1 cellular context compared by ENCODE assay signal in the genomic region with DNA sequence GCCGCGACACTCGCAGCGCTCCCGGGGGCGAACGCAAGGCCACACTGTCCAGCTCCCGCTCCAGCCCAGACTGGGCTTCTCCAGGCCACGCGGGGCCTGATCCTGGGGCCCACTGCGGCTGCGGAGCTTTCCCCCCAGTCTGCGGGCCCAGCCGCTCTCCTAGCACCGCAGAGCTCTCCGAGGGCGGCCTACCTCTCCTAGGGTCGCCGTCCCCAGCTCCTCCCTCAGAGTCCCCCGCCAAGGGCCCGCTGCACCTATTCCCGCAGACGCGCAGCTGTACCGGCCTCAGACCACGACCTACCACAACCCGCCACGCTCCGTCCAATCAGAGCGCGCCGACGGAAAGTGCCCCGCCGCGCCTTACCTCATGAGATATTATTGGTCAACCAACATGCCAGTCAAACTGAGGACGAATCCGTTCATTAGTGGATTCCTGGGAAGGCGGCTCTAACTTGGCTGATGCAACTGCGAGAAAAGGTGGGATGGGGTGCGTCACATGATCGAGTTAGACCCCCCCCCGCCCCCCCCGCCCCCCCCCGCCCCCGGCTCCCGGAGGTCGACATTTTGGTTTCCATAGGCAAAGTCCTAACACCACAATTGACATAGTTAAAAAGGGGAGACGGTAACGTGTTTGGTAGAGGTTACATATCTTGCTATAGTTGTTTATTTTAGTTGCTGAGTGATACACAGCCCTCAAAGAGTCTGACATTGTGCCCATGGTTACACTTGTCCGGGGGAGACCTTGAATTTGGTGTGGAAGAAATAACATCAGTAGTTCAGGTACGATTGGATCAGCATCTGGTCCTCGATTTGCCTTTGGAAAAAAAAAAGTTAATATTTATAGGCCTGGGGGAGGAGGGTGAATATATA.
TF ChIP-seq lines count a peak whose summit lies in the region.

A gene (minus strand): TSS at position 278 of the 870 bp plus-strand sequence. CDS start 6,743 bp downstream, outside the sequence.

TF ChIP-seq in HepG2, 621 proteins besides CTCF, POLR2A, EP300 and RAD21 (continued from another document and continues in another):
- TF ChIP-seq, protein P1, sequence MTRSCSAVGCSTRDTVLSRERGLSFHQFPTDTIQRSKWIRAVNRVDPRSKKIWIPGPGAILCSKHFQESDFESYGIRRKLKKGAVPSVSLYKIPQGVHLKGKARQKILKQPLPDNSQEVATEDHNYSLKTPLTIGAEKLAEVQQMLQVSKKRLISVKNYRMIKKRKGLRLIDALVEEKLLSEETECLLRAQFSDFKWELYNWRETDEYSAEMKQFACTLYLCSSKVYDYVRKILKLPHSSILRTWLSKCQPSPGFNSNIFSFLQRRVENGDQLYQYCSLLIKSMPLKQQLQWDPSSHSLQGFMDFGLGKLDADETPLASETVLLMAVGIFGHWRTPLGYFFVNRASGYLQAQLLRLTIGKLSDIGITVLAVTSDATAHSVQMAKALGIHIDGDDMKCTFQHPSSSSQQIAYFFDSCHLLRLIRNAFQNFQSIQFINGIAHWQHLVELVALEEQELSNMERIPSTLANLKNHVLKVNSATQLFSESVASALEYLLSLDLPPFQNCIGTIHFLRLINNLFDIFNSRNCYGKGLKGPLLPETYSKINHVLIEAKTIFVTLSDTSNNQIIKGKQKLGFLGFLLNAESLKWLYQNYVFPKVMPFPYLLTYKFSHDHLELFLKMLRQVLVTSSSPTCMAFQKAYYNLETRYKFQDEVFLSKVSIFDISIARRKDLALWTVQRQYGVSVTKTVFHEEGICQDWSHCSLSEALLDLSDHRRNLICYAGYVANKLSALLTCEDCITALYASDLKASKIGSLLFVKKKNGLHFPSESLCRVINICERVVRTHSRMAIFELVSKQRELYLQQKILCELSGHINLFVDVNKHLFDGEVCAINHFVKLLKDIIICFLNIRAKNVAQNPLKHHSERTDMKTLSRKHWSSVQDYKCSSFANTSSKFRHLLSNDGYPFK (CRISPR knock-in tag; IDR thresholded peaks at IDR 0.05; ENCODE audit: borderline replicate concordance) = peak; percentile 57; the same call in 1 of the 2 replicates
- TF ChIP-seq, protein P2, sequence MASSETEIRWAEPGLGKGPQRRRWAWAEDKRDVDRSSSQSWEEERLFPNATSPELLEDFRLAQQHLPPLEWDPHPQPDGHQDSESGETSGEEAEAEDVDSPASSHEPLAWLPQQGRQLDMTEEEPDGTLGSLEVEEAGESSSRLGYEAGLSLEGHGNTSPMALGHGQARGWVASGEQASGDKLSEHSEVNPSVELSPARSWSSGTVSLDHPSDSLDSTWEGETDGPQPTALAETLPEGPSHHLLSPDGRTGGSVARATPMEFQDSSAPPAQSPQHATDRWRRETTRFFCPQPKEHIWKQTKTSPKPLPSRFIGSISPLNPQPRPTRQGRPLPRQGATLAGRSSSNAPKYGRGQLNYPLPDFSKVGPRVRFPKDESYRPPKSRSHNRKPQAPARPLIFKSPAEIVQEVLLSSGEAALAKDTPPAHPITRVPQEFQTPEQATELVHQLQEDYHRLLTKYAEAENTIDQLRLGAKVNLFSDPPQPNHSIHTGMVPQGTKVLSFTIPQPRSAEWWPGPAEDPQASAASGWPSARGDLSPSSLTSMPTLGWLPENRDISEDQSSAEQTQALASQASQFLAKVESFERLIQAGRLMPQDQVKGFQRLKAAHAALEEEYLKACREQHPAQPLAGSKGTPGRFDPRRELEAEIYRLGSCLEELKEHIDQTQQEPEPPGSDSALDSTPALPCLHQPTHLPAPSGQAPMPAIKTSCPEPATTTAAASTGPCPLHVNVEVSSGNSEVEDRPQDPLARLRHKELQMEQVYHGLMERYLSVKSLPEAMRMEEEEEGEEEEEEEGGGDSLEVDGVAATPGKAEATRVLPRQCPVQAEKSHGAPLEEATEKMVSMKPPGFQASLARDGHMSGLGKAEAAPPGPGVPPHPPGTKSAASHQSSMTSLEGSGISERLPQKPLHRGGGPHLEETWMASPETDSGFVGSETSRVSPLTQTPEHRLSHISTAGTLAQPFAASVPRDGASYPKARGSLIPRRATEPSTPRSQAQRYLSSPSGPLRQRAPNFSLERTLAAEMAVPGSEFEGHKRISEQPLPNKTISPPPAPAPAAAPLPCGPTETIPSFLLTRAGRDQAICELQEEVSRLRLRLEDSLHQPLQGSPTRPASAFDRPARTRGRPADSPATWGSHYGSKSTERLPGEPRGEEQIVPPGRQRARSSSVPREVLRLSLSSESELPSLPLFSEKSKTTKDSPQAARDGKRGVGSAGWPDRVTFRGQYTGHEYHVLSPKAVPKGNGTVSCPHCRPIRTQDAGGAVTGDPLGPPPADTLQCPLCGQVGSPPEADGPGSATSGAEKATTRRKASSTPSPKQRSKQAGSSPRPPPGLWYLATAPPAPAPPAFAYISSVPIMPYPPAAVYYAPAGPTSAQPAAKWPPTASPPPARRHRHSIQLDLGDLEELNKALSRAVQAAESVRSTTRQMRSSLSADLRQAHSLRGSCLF (CRISPR knock-in tag; IDR thresholded peaks at IDR 0.05; ENCODE audit: borderline replicate concordance) = peak; percentile 55; the same call in 1 of the 2 replicates
- TF ChIP-seq ZNF33B (CRISPR knock-in tag; IDR thresholded peaks at IDR 0.05) (no peak), NCOA5 (CRISPR knock-in tag; IDR thresholded peaks at IDR 0.05) (peak; percentile 78; the same call in 1 of the 2 replicates), ZNF790 (CRISPR knock-in tag; IDR thresholded peaks at IDR 0.05; ENCODE audit: borderline replicate concordance) (peak; percentile 34; the same call in 1 of the 2 replicates), ZNF776 (CRISPR knock-in tag; IDR thresholded peaks at IDR 0.05) (peak; percentile 77), FOSL2 (CRISPR knock-in tag; IDR thresholded peaks at IDR 0.05) (peak; percentile 87), ZSCAN31 (CRISPR knock-in tag; IDR thresholded peaks at IDR 0.05; ENCODE audit: low read depth) (peak; percentile 98), TBX3 (IDR thresholded peaks at IDR 0.05; ENCODE audit: borderline replicate concordance) (peak; percentile 74; the same call in 1 of the 2 replicates), ISL2 (CRISPR knock-in tag; IDR thresholded peaks at IDR 0.05) (peak; percentile 87), ZNF781 (CRISPR knock-in tag; IDR thresholded peaks at IDR 0.05; ENCODE audit: borderline replicate concordance, not compliant biosample characterization) (peak; percentile 80), MAF1 (CRISPR knock-in tag; IDR thresholded peaks at IDR 0.05; ENCODE audit: borderline replicate concordance) (0 out of 2 replicates have a peak, but pooled peaks have one; percentile 73), ZNF678 (CRISPR knock-in tag; IDR thresholded peaks at IDR 0.05) (peak; percentile 72; the same call in 1 of the 2 replicates), NR2F1 (CRISPR knock-in tag; IDR thresholded peaks at IDR 0.05) (peak in 1 of 2 experiments; percentile 11; a peak in 1 of 4 replicates), ZNF616 (CRISPR knock-in tag; IDR thresholded peaks at IDR 0.05; ENCODE audit: low read depth) (peak; percentile 67), TEAD3 (CRISPR knock-in tag; optimal IDR thresholded peaks at IDR 0.05; ENCODE audit: borderline replicate concordance) (peak; percentile 60), HMG20A (CRISPR knock-in tag; IDR thresholded peaks at IDR 0.05; ENCODE audit: borderline replicate concordance) (no peak), U2AF2 (IDR thresholded peaks at IDR 0.05; ENCODE audit: low read depth, low read length) (no peak), ZNF30 (CRISPR knock-in tag; IDR thresholded peaks at IDR 0.05) (no peak), KDM2A (CRISPR knock-in tag; IDR thresholded peaks at IDR 0.05; ENCODE audit: borderline replicate concordance, low read depth) (0 out of 2 replicates have a peak, but pooled peaks have one; percentile 72), SMYD3 (CRISPR knock-in tag; IDR thresholded peaks at IDR 0.05) (no peak), RFX3 (CRISPR knock-in tag; IDR thresholded peaks at IDR 0.05) (no peak; the same call in 1 of the 2 replicates), CHD2 (IDR thresholded peaks at IDR 0.05; ENCODE audit: low read depth, low read length) (peak; percentile 64; the same call in 1 of the 2 replicates), ZBTB7B (CRISPR knock-in tag; IDR thresholded peaks at IDR 0.05) (peak; percentile 68; the same call in 1 of the 2 replicates), RCOR2 (CRISPR knock-in tag; IDR thresholded peaks at IDR 0.05) (no peak), PCBP1 (IDR thresholded peaks at IDR 0.05; ENCODE audit: borderline replicate concordance, low read depth, low read length) (peak; percentile 99), FOXC1 (CRISPR knock-in tag; IDR thresholded peaks at IDR 0.05; ENCODE audit: borderline replicate concordance) (peak; percentile 69), ARNT (IDR thresholded peaks at IDR 0.05) (no peak), RBM39 (IDR thresholded peaks at IDR 0.05; ENCODE audit: low read depth, low read length, poor library complexity, severe bottlenecking) (peak; percentile 97), TAF1 (CRISPR knock-in tag; IDR thresholded peaks at IDR 0.05) (peak; percentile 99), ZNF468 (CRISPR knock-in tag; IDR thresholded peaks at IDR 0.05) (no peak), POLR2AphosphoS5 (IDR thresholded peaks at IDR 0.05; ENCODE audit: low read depth, low read length) (peak; percentile 97), MED13 (CRISPR knock-in tag; IDR thresholded peaks at IDR 0.05) (peak; percentile 91), TBL1XR1 (IDR thresholded peaks at IDR 0.05; ENCODE audit: borderline replicate concordance, low read length, partially characterized antibody) (peak; percentile 57), RNF2 (conservative IDR thresholded peaks at IDR 0.05; ENCODE audit: low read depth) (peak; percentile 49; the same call in 1 of the 2 replicates), JUNB (CRISPR knock-in tag; IDR thresholded peaks at IDR 0.05; ENCODE audit: borderline replicate concordance) (no peak), NFIB (CRISPR knock-in tag; IDR thresholded peaks at IDR 0.05; ENCODE audit: borderline replicate concordance) (no peak)
- TF ChIP-seq, protein P3, sequence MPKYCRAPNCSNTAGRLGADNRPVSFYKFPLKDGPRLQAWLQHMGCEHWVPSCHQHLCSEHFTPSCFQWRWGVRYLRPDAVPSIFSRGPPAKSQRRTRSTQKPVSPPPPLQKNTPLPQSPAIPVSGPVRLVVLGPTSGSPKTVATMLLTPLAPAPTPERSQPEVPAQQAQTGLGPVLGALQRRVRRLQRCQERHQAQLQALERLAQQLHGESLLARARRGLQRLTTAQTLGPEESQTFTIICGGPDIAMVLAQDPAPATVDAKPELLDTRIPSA (CRISPR knock-in tag; IDR thresholded peaks at IDR 0.05; ENCODE audit: borderline replicate concordance) = no peak
- TF ChIP-seq, protein P4, sequence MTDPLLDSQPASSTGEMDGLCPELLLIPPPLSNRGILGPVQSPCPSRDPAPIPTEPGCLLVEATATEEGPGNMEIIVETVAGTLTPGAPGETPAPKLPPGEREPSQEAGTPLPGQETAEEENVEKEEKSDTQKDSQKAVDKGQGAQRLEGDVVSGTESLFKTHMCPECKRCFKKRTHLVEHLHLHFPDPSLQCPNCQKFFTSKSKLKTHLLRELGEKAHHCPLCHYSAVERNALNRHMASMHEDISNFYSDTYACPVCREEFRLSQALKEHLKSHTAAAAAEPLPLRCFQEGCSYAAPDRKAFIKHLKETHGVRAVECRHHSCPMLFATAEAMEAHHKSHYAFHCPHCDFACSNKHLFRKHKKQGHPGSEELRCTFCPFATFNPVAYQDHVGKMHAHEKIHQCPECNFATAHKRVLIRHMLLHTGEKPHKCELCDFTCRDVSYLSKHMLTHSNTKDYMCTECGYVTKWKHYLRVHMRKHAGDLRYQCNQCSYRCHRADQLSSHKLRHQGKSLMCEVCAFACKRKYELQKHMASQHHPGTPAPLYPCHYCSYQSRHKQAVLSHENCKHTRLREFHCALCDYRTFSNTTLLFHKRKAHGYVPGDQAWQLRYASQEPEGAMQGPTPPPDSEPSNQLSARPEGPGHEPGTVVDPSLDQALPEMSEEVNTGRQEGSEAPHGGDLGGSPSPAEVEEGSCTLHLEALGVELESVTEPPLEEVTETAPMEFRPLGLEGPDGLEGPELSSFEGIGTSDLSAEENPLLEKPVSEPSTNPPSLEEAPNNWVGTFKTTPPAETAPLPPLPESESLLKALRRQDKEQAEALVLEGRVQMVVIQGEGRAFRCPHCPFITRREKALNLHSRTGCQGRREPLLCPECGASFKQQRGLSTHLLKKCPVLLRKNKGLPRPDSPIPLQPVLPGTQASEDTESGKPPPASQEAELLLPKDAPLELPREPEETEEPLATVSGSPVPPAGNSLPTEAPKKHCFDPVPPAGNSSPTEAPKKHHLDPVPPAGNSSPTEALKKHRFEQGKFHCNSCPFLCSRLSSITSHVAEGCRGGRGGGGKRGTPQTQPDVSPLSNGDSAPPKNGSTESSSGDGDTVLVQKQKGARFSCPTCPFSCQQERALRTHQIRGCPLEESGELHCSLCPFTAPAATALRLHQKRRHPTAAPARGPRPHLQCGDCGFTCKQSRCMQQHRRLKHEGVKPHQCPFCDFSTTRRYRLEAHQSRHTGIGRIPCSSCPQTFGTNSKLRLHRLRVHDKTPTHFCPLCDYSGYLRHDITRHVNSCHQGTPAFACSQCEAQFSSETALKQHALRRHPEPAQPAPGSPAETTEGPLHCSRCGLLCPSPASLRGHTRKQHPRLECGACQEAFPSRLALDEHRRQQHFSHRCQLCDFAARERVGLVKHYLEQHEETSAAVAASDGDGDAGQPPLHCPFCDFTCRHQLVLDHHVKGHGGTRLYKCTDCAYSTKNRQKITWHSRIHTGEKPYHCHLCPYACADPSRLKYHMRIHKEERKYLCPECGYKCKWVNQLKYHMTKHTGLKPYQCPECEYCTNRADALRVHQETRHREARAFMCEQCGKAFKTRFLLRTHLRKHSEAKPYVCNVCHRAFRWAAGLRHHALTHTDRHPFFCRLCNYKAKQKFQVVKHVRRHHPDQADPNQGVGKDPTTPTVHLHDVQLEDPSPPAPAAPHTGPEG (CRISPR knock-in tag; IDR thresholded peaks at IDR 0.05) = peak; percentile 83; the same call in 1 of the 2 replicates
- TF ChIP-seq, protein P5, sequence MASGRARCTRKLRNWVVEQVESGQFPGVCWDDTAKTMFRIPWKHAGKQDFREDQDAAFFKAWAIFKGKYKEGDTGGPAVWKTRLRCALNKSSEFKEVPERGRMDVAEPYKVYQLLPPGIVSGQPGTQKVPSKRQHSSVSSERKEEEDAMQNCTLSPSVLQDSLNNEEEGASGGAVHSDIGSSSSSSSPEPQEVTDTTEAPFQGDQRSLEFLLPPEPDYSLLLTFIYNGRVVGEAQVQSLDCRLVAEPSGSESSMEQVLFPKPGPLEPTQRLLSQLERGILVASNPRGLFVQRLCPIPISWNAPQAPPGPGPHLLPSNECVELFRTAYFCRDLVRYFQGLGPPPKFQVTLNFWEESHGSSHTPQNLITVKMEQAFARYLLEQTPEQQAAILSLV (CRISPR knock-in tag; IDR thresholded peaks at IDR 0.05; ENCODE audit: borderline replicate concordance) = peak; percentile 91; the same call in 1 of the 2 replicates
- TF ChIP-seq, protein P6, sequence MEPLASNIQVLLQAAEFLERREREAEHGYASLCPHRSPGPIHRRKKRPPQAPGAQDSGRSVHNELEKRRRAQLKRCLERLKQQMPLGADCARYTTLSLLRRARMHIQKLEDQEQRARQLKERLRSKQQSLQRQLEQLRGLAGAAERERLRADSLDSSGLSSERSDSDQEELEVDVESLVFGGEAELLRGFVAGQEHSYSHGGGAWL (CRISPR knock-in tag; IDR thresholded peaks at IDR 0.05) = peak; percentile 92
